17 cellular contexts compared by ENCODE assay signal in genomic region chr11:488992-489391, GRCh38. TPM values are rescaled to one million over a fixed set of nuclear protein-coding genes. Genes with fewer than 3 reads are reported as not detected.
DNase-seq lines count a peak whose midpoint lies in the region; ATAC-seq, FAIRE-seq and TF ChIP-seq lines count a peak whose summit lies in the region.
"Had no signal": no experiment of that assay in that cellular context is flagged by ENCODE, and none has a peak within 500 bp of the region (broad histone marks: within the 10 kb centered on the region; RNA-seq: fewer than 3 reads in every experiment).

No MANE protein-coding gene starts in this region.

- H3K79me2 ChIP-seq in osteoblast (ENCODE audit: insufficient read depth, low read length): peaks cover 8% of the 10 kb centered on the region

- H3K4me1 ChIP-seq in Panc1 (ENCODE audit: control insufficient read depth, insufficient read depth, low read length) (no peaks in the 10 kb centered on the region), osteoblast (ENCODE audit: insufficient read depth, low read length) (no peaks in the 10 kb centered on the region)

- no peak for FAIRE-seq in GM12892 (lab: Jason Lieb, UNC)
- FAIRE-seq: K562 had no signal

- no peaks in the 10 kb centered on the region for H4K20me1 ChIP-seq in osteoblast (ENCODE audit: insufficient read depth, low read length)

- H3K9me3 Mint-ChIP-seq in stimulated activated effector memory CD8-positive, alpha-beta T cell treated with anti-CD3 and anti-CD28 coated beads, Interleukin-12 subunit alpha, Interleukin-12 subunit beta, amount 100 ng/mL, for 72 hours: no peaks in the 10 kb centered on the region

- H3K4me3 Mint-ChIP-seq in stimulated activated effector memory CD8-positive, alpha-beta T cell treated with anti-CD3 and anti-CD28 coated beads, Interleukin-12 subunit alpha, Interleukin-12 subunit beta, amount 100 ng/mL, for 72 hours: no peak overlapping the region
- H3K4me3 Mint-ChIP-seq: CD14-positive monocyte had no signal

- H3K4me3 ChIP-seq in Panc1 (ENCODE audit: low read depth in 2 of 2, low read length in 2 of 2) (no peak overlapping the region), osteoblast (ENCODE audit: insufficient read depth, low read length) (no peak overlapping the region)
- H3K4me3 ChIP-seq: K562 had no signal

- peaks cover 9% of the 10 kb centered on the region for H3K36me3 Mint-ChIP-seq in stimulated activated effector memory CD8-positive, alpha-beta T cell treated with anti-CD3 and anti-CD28 coated beads, Interleukin-12 subunit alpha, Interleukin-12 subunit beta, amount 100 ng/mL, for 72 hours

- no peaks in the 10 kb centered on the region for H3K36me3 ChIP-seq in Panc1 (ENCODE audit: control insufficient read depth, insufficient read depth, low read length)
- peaks cover 9% of the 10 kb centered on the region for H3K36me3 ChIP-seq in osteoblast (ENCODE audit: insufficient read depth, low read length)

- no TSS peak for BruUV-seq in Panc1 (replicated peaks; lab: Mats Ljungman, UMichigan)

- H3K27ac ChIP-seq in Panc1 (ENCODE audit: low read length) (no peak overlapping the region), osteoblast (ENCODE audit: low read depth, low read length) (no peak overlapping the region)

- DNase-seq in GM12892 (ENCODE audit: insufficient read length) (peak; percentile 25), Panc1 (ENCODE audit: low read depth, low spot score) (no peak), islet precursor cell (peak; percentile 43), osteoblast (ENCODE audit: insufficient read length, low spot score, missing footprints) (peak; percentile 91), DMS153 treated with DMSO at 0.1 percent for 48 hours (lab: John Stamatoyannopoulos, UW; ENCODE audit: unreplicated experiment) (no peak), cerebellum (ENCODE audit: low spot score) (no peak), pons (ENCODE audit: low spot score) (no peak)
- no peak for DNase-seq in stimulated activated effector memory CD8-positive, alpha-beta T cell treated with anti-CD3 and anti-CD28 coated beads, Interleukin-12 subunit alpha, Interleukin-12 subunit beta, amount 100 ng/mL, for 72 hours (ENCODE audit: low spot score in 2 of 2)
- DNase-seq: DMS 273 treated with DMSO at 0.1 percent for 48 hours, NCI-H1436, NCI-H2029, NCI-H510A treated with DMSO at 0.1 percent for 48 hours, SHP77 had no signal

- in situ Hi-C loops in Panc1 (cut with HindIII; ENCODE audit: low pct_unique_long_range_greater_than_20kb, low sequenced_read_pairs): no loop called here

- ATAC-seq in Panc1: peak; percentile 27
- ATAC-seq in stimulated activated effector memory CD8-positive, alpha-beta T cell treated with anti-CD3 and anti-CD28 coated beads, Interleukin-12 subunit alpha, Interleukin-12 subunit beta, amount 100 ng/mL, for 72 hours: no peak
- ATAC-seq: HCT116, K562 had no signal

- intact Hi-C loops in Panc1 (cut with micrococcal nuclease; ENCODE audit: unreplicated experiment): no loop called here

- no peaks in the 10 kb centered on the region for H3K27me3 ChIP-seq in Panc1 (ENCODE audit: control insufficient read depth, insufficient read depth, low read length)
- no peaks in the 10 kb centered on the region for H3K27me3 ChIP-seq in osteoblast (ENCODE audit: insufficient read depth, low read length)

- TF ChIP-seq CTCF in Panc1 (IDR thresholded peaks at IDR 0.05) (no peak), osteoblast (IDR thresholded peaks at IDR 0.05; ENCODE audit: extremely low read depth, low read depth, low read length) (no peak)

- no peak overlapping the region for H3K27ac Mint-ChIP-seq in stimulated activated effector memory CD8-positive, alpha-beta T cell treated with anti-CD3 and anti-CD28 coated beads, Interleukin-12 subunit alpha, Interleukin-12 subunit beta, amount 100 ng/mL, for 72 hours

- H3K9me3 ChIP-seq in Panc1 (ENCODE audit: control insufficient read depth, insufficient read depth, low read depth, low read length) (no peaks in the 10 kb centered on the region), osteoblast (ENCODE audit: low read depth, low read length) (no peaks in the 10 kb centered on the region)
- H3K9me3 ChIP-seq: SK-N-SH had no signal

- no peaks in the 10 kb centered on the region for H3K4me1 Mint-ChIP-seq in stimulated activated effector memory CD8-positive, alpha-beta T cell treated with anti-CD3 and anti-CD28 coated beads, Interleukin-12 subunit alpha, Interleukin-12 subunit beta, amount 100 ng/mL, for 72 hours
- H3K4me1 Mint-ChIP-seq: CD14-positive monocyte had no signal

- no peak overlapping the region for H3K4me2 ChIP-seq in osteoblast (ENCODE audit: insufficient read depth, low read length)
- H3K4me2 ChIP-seq: SK-N-SH had no signal

- no peak for TF ChIP-seq POLR2A in GM12892 (IDR thresholded peaks at IDR 0.05; ENCODE audit: low read depth, low read length)

- POLR2A ChIA-PET in Panc1 (lab: Charles Lee): no interaction called here

- CTCF ChIA-PET in Panc1 (lab: Charles Lee): interaction anchor here (0.6 kb wide), 1 partner anchor 10 kb away, joined by 7 read pairs; no protein-coding TSS in a partner anchor

- no peak overlapping the region for H2AFZ ChIP-seq in osteoblast (ENCODE audit: low read length)

RNA-seq across cellular contexts. Expression of gene RNH1, which starts 18.1 kb away (rescaled TPM):
- 40.2 TPM for polyA plus RNA-seq in GM12892 (2012; ENCODE audit: missing spikeins)
- total RNA-seq in Panc1 (2021; ENCODE audit: unreplicated experiment): 345 TPM
- 671 TPM for polyA plus RNA-seq in Panc1 (2012; ENCODE audit: insufficient read length)
- total RNA-seq in osteoblast: 441 and 506 TPM in 2 replicates
- 33.9 TPM for total RNA-seq in cerebellum

RNA-seq across cellular contexts. Expression of gene PTDSS2, which starts 38.9 kb away (rescaled TPM):
- 7.3 TPM for polyA plus RNA-seq in GM12892 (2012; ENCODE audit: missing spikeins)
- total RNA-seq in Panc1 (2021; ENCODE audit: unreplicated experiment) (103 TPM), osteoblast (33.0 and 36.2 TPM in 2 replicates), cerebellum (26.9 TPM)
- 165 TPM for polyA plus RNA-seq in Panc1 (2012; ENCODE audit: insufficient read length)

RNA-seq across cellular contexts. Expression of gene HRAS, which starts 46.4 kb away (rescaled TPM):
- polyA plus RNA-seq in GM12892 (2012; ENCODE audit: missing spikeins): 28.5 TPM
- total RNA-seq in Panc1 (2021; ENCODE audit: unreplicated experiment): 175 TPM
- 310 TPM for polyA plus RNA-seq in Panc1 (2012; ENCODE audit: insufficient read length)
- total RNA-seq in osteoblast: 28.6 and 35.7 TPM in 2 replicates
- 16.2 TPM for total RNA-seq in cerebellum

RNA-seq across cellular contexts. Expression of gene ANO9, which starts 47.2 kb away (rescaled TPM):
- 32.2 TPM for polyA plus RNA-seq in GM12892 (2012; ENCODE audit: missing spikeins)
- 61.4 TPM for total RNA-seq in Panc1 (2021; ENCODE audit: unreplicated experiment)
- polyA plus RNA-seq in Panc1 (2012; ENCODE audit: insufficient read length): 56.7 TPM
- under 0.01 TPM in 1 of 2 replicates, not detected in the other for total RNA-seq in osteoblast
- total RNA-seq in cerebellum: not detected

RNA-seq across cellular contexts. Expression of gene LRRC56, which starts 48.3 kb away (rescaled TPM):
- 0.30 TPM for polyA plus RNA-seq in GM12892 (2012; ENCODE audit: missing spikeins)
- total RNA-seq in Panc1 (2021; ENCODE audit: unreplicated experiment) (9.8 TPM), osteoblast (0.88 and 1.1 TPM in 2 replicates), cerebellum (1.5 TPM)
- 13.3 TPM for polyA plus RNA-seq in Panc1 (2012; ENCODE audit: insufficient read length)

Comparison
In these comparisons a context has a peak if more than half of its experiments do, and no peak if none do; other contexts are left out.
1. DNase-seq: peak in GM12892 (single experiment), islet precursor cell (single experiment) and osteoblast (single experiment); none in Panc1 (single experiment), stimulated activated effector memory CD8-positive, alpha-beta T cell treated with anti-CD3 and anti-CD28 coated beads, Interleukin-12 subunit alpha, Interleukin-12 subunit beta, amount 100 ng/mL, for 72 hours (0 of 2), DMS153 treated with DMSO at 0.1 percent for 48 hours (single experiment), cerebellum (single experiment) and pons (single experiment).